1 cellular context compared by ENCODE assay signal in the genomic region with DNA sequence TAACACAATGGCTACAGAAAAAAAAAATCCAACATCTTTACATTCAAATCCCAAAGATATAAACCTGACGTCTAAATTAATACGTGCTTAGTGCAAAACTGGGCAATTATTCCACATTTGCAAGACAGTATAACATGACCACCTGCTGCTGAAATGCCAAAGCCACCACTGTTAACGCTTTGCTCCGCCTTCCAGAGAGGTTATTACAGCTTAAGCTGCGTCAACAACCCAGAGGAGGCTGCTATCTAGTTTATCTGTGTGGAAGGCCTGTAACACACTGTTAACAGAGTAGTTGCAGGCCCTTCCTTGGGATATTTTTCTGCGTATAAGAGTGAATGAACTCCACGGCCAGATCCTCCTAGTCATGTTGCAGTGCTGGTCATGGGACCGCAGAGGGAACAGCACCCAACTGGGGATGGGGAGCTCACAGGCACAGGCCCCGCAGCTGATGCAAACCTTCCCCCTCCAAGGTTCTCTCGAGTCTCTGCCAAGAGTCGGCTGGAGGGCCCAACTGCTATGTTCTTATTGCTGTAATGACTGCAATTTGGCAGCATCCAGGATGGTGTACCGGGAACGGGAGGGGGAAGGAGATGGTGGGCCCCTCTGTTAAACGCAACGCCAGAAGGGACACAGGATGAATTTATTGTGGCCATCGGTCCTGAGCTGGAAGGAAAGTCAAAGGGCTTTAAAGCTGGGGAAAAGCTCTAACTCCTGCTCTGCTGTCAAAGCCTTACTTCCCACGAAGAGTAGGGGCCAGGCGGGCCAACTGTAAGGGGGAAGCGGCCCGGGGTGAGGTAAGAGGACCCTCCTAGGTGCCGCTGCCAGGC.
TF ChIP-seq lines count a peak whose summit lies in the region.

No MANE protein-coding gene starts in this region.

TF ChIP-seq in HepG2, 621 proteins besides CTCF, POLR2A, EP300 and RAD21 (continued from another document and continues in another):
- TF ChIP-seq, protein P1, sequence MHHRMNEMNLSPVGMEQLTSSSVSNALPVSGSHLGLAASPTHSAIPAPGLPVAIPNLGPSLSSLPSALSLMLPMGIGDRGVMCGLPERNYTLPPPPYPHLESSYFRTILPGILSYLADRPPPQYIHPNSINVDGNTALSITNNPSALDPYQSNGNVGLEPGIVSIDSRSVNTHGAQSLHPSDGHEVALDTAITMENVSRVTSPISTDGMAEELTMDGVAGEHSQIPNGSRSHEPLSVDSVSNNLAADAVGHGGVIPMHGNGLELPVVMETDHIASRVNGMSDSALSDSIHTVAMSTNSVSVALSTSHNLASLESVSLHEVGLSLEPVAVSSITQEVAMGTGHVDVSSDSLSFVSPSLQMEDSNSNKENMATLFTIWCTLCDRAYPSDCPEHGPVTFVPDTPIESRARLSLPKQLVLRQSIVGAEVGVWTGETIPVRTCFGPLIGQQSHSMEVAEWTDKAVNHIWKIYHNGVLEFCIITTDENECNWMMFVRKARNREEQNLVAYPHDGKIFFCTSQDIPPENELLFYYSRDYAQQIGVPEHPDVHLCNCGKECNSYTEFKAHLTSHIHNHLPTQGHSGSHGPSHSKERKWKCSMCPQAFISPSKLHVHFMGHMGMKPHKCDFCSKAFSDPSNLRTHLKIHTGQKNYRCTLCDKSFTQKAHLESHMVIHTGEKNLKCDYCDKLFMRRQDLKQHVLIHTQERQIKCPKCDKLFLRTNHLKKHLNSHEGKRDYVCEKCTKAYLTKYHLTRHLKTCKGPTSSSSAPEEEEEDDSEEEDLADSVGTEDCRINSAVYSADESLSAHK (CRISPR knock-in tag; IDR thresholded peaks at IDR 0.05; ENCODE audit: borderline replicate concordance), result no peak
- TF ChIP-seq, protein P2, sequence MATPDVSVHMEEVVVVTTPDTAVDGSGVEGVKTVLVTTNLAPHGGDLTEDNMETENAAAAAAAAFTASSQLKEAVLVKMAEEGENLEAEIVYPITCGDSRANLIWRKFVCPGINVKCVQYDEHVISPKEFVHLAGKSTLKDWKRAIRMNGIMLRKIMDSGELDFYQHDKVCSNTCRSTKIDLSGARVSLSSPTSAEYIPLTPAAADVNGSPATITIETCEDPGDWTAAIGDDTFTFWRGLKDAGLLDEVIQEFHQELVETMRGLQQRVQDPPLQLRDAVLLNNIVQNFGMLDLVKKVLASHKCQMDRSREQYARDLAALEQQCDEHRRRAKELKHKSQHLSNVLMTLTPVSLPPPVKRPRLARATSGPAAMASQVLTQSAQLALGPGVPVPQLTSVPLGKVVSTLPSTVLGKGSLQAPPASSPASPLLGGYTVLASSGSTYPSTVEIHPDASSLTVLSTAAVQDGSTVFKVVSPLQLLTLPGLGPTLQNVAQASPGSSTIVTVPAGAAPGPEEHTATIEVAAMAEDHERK (CRISPR knock-in tag; IDR thresholded peaks at IDR 0.05; ENCODE audit: low read depth), result no peak
- TF ChIP-seq PTBP1 (IDR thresholded peaks at IDR 0.05; ENCODE audit: low read depth, low read length, poor library complexity, severe bottlenecking) (no peak), JARID2 (CRISPR knock-in tag; IDR thresholded peaks at IDR 0.05; ENCODE audit: insufficient replicate concordance) (no peak), ZNF382 (CRISPR knock-in tag; IDR thresholded peaks at IDR 0.05; ENCODE audit: borderline replicate concordance) (no peak), TAF15 (IDR thresholded peaks at IDR 0.05; ENCODE audit: low read depth, low read length, poor library complexity, severe bottlenecking) (no peak), ZNF121 (CRISPR knock-in tag; IDR thresholded peaks at IDR 0.05) (no peak), RBFOX2 (IDR thresholded peaks at IDR 0.05; ENCODE audit: low read depth, low read length) (no peak), ZNF550 (CRISPR knock-in tag; IDR thresholded peaks at IDR 0.05; ENCODE audit: borderline replicate concordance) (no peak), TCF7 (IDR thresholded peaks at IDR 0.05; ENCODE audit: low read depth) (no peak), NCOR1 (IDR thresholded peaks at IDR 0.05; ENCODE audit: borderline replicate concordance, low read length) (no peak), NR2F6 (IDR thresholded peaks at IDR 0.05) (no peak), NR2F6 (CRISPR knock-in tag; IDR thresholded peaks at IDR 0.05) (no peak), KAT8 (CRISPR knock-in tag; IDR thresholded peaks at IDR 0.05) (peak; percentile 50; the same call in 1 of the 2 replicates), ZNF30 (CRISPR knock-in tag; IDR thresholded peaks at IDR 0.05) (no peak), ZBTB38 (CRISPR knock-in tag; IDR thresholded peaks at IDR 0.05) (no peak), CREM (IDR thresholded peaks at IDR 0.05) (no peak), CREM (CRISPR knock-in tag; IDR thresholded peaks at IDR 0.05) (no peak), POLR2G (IDR thresholded peaks at IDR 0.05; ENCODE audit: low read depth, low read length) (no peak), ZNF841 (CRISPR knock-in tag; IDR thresholded peaks at IDR 0.05; ENCODE audit: borderline replicate concordance) (no peak), ZC3H13 (CRISPR knock-in tag; IDR thresholded peaks at IDR 0.05) (no peak; the same call in 1 of the 2 replicates), PHF8 (CRISPR knock-in tag; IDR thresholded peaks at IDR 0.05) (peak; percentile 59), SUZ12 (IDR thresholded peaks at IDR 0.05; ENCODE audit: low read depth, low read length) (no peak), ZMAT3 (CRISPR knock-in tag; conservative IDR thresholded peaks at IDR 0.05) (peak; percentile 10; the same call in 1 of the 2 replicates), HNRNPUL1 (IDR thresholded peaks at IDR 0.05; ENCODE audit: low read depth, low read length) (no peak), KDM2A (CRISPR knock-in tag; IDR thresholded peaks at IDR 0.05; ENCODE audit: borderline replicate concordance, low read depth) (no peak; the same call in 1 of the 2 replicates)
- TF ChIP-seq, protein P3, sequence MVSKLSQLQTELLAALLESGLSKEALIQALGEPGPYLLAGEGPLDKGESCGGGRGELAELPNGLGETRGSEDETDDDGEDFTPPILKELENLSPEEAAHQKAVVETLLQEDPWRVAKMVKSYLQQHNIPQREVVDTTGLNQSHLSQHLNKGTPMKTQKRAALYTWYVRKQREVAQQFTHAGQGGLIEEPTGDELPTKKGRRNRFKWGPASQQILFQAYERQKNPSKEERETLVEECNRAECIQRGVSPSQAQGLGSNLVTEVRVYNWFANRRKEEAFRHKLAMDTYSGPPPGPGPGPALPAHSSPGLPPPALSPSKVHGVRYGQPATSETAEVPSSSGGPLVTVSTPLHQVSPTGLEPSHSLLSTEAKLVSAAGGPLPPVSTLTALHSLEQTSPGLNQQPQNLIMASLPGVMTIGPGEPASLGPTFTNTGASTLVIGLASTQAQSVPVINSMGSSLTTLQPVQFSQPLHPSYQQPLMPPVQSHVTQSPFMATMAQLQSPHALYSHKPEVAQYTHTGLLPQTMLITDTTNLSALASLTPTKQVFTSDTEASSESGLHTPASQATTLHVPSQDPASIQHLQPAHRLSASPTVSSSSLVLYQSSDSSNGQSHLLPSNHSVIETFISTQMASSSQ (IDR thresholded peaks at IDR 0.05; ENCODE audit: low read depth), result no peak
- TF ChIP-seq, protein P3 (CRISPR knock-in tag; IDR thresholded peaks at IDR 0.05; ENCODE audit: borderline replicate concordance), result no peak
- TF ChIP-seq, protein P4, sequence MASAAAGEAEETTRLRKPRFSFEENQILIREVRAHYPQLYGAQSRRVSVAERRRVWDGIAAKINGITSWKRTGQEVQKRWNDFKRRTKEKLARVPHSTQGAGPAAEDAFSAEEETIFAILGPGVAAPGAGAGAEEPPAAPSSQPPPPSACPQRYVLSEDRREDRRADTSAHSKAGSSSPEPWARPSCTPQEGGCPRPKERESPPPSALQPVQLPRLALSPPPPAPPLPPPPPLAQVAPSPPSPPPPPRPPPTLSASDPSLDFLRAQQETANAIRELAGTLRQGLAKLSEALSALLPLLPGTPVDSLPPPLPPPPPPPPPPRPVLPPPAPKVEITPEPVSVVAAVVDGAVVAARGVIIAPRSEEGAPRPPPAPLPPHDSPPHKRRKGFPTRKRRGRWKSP (CRISPR knock-in tag; IDR thresholded peaks at IDR 0.05), result no peak; the same call in 1 of the 2 replicates
- TF ChIP-seq, protein P5, sequence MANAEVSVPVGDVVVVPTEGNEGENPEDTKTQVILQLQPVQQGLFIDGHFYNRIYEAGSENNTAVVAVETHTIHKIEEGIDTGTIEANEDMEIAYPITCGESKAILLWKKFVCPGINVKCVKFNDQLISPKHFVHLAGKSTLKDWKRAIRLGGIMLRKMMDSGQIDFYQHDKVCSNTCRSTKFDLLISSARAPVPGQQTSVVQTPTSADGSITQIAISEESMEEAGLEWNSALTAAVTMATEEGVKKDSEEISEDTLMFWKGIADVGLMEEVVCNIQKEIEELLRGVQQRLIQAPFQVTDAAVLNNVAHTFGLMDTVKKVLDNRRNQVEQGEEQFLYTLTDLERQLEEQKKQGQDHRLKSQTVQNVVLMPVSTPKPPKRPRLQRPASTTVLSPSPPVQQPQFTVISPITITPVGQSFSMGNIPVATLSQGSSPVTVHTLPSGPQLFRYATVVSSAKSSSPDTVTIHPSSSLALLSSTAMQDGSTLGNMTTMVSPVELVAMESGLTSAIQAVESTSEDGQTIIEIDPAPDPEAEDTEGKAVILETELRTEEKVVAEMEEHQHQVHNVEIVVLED (CRISPR knock-in tag; IDR thresholded peaks at IDR 0.05; ENCODE audit: borderline replicate concordance), result no peak; the same call in 1 of the 2 replicates
- TF ChIP-seq, protein P6, sequence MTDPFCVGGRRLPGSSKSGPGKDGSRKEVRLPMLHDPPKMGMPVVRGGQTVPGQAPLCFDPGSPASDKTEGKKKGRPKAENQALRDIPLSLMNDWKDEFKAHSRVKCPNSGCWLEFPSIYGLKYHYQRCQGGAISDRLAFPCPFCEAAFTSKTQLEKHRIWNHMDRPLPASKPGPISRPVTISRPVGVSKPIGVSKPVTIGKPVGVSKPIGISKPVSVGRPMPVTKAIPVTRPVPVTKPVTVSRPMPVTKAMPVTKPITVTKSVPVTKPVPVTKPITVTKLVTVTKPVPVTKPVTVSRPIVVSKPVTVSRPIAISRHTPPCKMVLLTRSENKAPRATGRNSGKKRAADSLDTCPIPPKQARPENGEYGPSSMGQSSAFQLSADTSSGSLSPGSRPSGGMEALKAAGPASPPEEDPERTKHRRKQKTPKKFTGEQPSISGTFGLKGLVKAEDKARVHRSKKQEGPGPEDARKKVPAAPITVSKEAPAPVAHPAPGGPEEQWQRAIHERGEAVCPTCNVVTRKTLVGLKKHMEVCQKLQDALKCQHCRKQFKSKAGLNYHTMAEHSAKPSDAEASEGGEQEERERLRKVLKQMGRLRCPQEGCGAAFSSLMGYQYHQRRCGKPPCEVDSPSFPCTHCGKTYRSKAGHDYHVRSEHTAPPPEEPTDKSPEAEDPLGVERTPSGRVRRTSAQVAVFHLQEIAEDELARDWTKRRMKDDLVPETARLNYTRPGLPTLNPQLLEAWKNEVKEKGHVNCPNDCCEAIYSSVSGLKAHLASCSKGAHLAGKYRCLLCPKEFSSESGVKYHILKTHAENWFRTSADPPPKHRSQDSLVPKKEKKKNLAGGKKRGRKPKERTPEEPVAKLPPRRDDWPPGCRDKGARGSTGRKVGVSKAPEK (CRISPR knock-in tag; IDR thresholded peaks at IDR 0.05; ENCODE audit: borderline replicate concordance), result 0 out of 2 replicates have a peak, but pooled peaks have one; percentile 17
- TF ChIP-seq, protein P7, sequence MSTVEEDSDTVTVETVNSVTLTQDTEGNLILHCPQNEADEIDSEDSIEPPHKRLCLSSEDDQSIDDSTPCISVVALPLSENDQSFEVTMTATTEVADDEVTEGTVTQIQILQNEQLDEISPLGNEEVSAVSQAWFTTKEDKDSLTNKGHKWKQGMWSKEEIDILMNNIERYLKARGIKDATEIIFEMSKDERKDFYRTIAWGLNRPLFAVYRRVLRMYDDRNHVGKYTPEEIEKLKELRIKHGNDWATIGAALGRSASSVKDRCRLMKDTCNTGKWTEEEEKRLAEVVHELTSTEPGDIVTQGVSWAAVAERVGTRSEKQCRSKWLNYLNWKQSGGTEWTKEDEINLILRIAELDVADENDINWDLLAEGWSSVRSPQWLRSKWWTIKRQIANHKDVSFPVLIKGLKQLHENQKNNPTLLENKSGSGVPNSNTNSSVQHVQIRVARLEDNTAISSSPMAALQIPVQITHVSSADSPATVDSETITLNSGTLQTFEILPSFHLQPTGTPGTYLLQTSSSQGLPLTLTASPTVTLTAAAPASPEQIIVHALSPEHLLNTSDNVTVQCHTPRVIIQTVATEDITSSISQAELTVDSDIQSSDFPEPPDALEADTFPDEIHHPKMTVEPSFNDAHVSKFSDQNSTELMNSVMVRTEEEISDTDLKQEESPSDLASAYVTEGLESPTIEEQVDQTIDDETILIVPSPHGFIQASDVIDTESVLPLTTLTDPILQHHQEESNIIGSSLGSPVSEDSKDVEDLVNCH (CRISPR knock-in tag; IDR thresholded peaks at IDR 0.05), result 0 out of 2 replicates have a peak, but pooled peaks have one; percentile 41
- TF ChIP-seq, protein P8, sequence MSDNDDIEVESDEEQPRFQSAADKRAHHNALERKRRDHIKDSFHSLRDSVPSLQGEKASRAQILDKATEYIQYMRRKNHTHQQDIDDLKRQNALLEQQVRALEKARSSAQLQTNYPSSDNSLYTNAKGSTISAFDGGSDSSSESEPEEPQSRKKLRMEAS (IDR thresholded peaks at IDR 0.05), result no peak; the same call in 1 of the 2 replicates
- TF ChIP-seq, protein P9, sequence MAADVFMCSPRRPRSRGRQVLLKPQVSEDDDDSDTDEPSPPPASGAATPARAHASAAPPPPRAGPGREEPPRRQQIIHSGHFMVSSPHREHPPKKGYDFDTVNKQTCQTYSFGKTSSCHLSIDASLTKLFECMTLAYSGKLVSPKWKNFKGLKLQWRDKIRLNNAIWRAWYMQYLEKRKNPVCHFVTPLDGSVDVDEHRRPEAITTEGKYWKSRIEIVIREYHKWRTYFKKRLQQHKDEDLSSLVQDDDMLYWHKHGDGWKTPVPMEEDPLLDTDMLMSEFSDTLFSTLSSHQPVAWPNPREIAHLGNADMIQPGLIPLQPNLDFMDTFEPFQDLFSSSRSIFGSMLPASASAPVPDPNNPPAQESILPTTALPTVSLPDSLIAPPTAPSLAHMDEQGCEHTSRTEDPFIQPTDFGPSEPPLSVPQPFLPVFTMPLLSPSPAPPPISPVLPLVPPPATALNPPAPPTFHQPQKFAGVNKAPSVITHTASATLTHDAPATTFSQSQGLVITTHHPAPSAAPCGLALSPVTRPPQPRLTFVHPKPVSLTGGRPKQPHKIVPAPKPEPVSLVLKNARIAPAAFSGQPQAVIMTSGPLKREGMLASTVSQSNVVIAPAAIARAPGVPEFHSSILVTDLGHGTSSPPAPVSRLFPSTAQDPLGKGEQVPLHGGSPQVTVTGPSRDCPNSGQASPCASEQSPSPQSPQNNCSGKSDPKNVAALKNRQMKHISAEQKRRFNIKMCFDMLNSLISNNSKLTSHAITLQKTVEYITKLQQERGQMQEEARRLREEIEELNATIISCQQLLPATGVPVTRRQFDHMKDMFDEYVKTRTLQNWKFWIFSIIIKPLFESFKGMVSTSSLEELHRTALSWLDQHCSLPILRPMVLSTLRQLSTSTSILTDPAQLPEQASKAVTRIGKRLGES (CRISPR knock-in tag; IDR thresholded peaks at IDR 0.05; ENCODE audit: borderline replicate concordance), result no peak; the same call in 1 of the 2 replicates
